2 cellular contexts compared by ENCODE assay signal in genomic region chr2:200566596-200566995, GRCh38. TPM values are rescaled to one million over a fixed set of nuclear protein-coding genes. Genes with fewer than 3 reads are reported as not detected.
"Had no signal": no experiment of that assay in that cellular context is flagged by ENCODE, and none has a peak within 500 bp of the region (broad histone marks: within the 10 kb centered on the region; RNA-seq: fewer than 3 reads in every experiment).

No MANE protein-coding gene starts in this region.

RNA-seq across cellular contexts. Expression of gene AOX1, which starts 19.2 kb away (rescaled TPM):
- total RNA-seq: activated CD8-positive, alpha-beta memory T cell treated with anti-CD3 and anti-CD28 coated beads for 36 hours; T-helper 17 cell had no signal
